ENCODE assay signal across 29 cellular contexts in the genomic region with DNA sequence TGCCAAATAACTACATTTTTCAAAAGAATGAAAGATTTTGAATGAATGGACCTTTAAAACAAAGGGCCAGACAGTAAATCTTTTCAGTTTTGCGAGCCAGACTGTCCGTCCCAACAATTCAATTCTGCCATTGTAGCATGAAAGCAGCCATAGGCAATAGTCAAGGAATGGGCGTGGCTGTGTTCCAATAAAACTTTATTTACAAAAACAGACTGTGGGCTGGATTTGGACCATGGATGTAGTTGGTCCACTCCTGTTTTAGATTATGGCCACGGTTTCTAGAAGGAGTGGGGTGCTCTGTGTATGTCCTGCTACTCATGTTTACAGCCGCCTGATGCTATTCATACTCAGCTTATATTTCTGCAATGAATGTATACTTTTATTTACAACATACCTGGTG.
"Had no signal": no experiment of that assay in that cellular context is flagged by ENCODE, and none has a peak within 500 bp of the region (broad histone marks: within the 10 kb centered on the region; RNA-seq: fewer than 3 reads in every experiment).

No MANE protein-coding gene starts in this region.

- H3K27me3 ChIP-seq: ascending aorta had no signal

- ATAC-seq: activated CD8-positive, alpha-beta T cell treated with anti-CD3 and anti-CD28 coated beads for 36 hours; activated T-cell treated with anti-CD3 and anti-CD28 coated beads, Interleukin-2, amount 50 U/mL, for 4 hours; activated T-helper 17 cell treated with anti-CD3 and anti-CD28 coated beads, Interleukin-2, amount 50 U/mL, for 72 hours; effector memory CD8-positive, alpha-beta T cell; gastroesophageal sphincter; heart right ventricle had no signal

- H3K36me3 ChIP-seq: ascending aorta, esophagus squamous epithelium, gastroesophageal sphincter, heart right ventricle had no signal

- H3K9me3 ChIP-seq: ascending aorta, esophagus squamous epithelium, gastroesophageal sphincter, heart right ventricle had no signal

- H3K27ac Mint-ChIP-seq: activated CD8-positive, alpha-beta T cell treated with anti-CD3 and anti-CD28 coated beads for 36 hours; activated naive CD8-positive, alpha-beta T cell treated with anti-CD3 and anti-CD28 coated beads for 36 hours; activated T-helper 17 cell treated with anti-CD3 and anti-CD28 coated beads, Interleukin-2, amount 50 U/mL, for 72 hours; brain; effector memory CD8-positive, alpha-beta T cell had no signal

- H3K4me1 Mint-ChIP-seq: activated naive CD8-positive, alpha-beta T cell treated with anti-CD3 and anti-CD28 coated beads for 36 hours; activated T-helper 17 cell treated with anti-CD3 and anti-CD28 coated beads, Interleukin-2, amount 50 U/mL, for 72 hours; central memory CD8-positive, alpha-beta T cell had no signal

- H3K79me2 ChIP-seq: hepatocyte had no signal

- H3K9me3 Mint-ChIP-seq: activated CD8-positive, alpha-beta T cell treated with anti-CD3 and anti-CD28 coated beads for 36 hours; activated naive CD8-positive, alpha-beta T cell treated with anti-CD3 and anti-CD28 coated beads for 36 hours; activated T-cell treated with anti-CD3 and anti-CD28 coated beads, Interleukin-2, amount 50 U/mL, for 4 hours; activated T-helper 17 cell treated with anti-CD3 and anti-CD28 coated beads, Interleukin-2, amount 50 U/mL, for 72 hours; central memory CD8-positive, alpha-beta T cell; effector memory CD8-positive, alpha-beta T cell had no signal

- H3K4me1 ChIP-seq: ascending aorta, heart right ventricle had no signal

- DNase-seq: activated CD4-positive, alpha-beta T cell treated with anti-CD3 and anti-CD28 coated beads for 4 hours; activated CD4-positive, alpha-beta T cell treated with anti-CD3 and anti-CD28 coated beads, Interleukin-2, amount 50 U/mL, for 1 hour; activated CD4-positive, alpha-beta T cell treated with anti-CD3 and anti-CD28 coated beads, Interleukin-2, amount 50 U/mL, for 48 hours; activated CD4-positive, CD25-positive, alpha-beta regulatory T cell; activated CD4-positive, CD25-positive, alpha-beta regulatory T cell treated with anti-CD3 and anti-CD28 coated beads, Interleukin-2, amount 50 U/mL, for 72 hours; activated CD8-positive, alpha-beta memory T cell treated with anti-CD3 and anti-CD28 coated beads for 24 hours; activated CD8-positive, alpha-beta T cell treated with anti-CD3 and anti-CD28 coated beads for 36 hours; activated effector memory CD4-positive, alpha-beta T cell treated with Interleukin-2 at 50 U/mL for 16 hours; activated gamma-delta T cell treated with Interleukin-2 at 50 U/mL for 16 hours; activated naive CD4-positive, alpha-beta T cell treated with anti-CD3 and anti-CD28 coated beads, Interleukin-2, amount 50 U/mL, for 16 hours; activated naive CD4-positive, alpha-beta T cell treated with Interleukin-2 at 50 U/mL for 16 hours; activated naive CD8-positive, alpha-beta T cell treated with anti-CD3 and anti-CD28 coated beads for 36 hours; activated T-cell treated with anti-CD3 and anti-CD28 coated beads, Interleukin-2, amount 50 U/mL, for 4 hours; cortex of kidney; dermis blood vessel endothelial cell; effector CD4-positive, alpha-beta T cell; effector memory CD8-positive, alpha-beta T cell; erythroblast; esophagus squamous epithelium; foreskin melanocyte; heart right ventricle; T-helper 2 cell had no signal

- H3K27ac ChIP-seq: ascending aorta, esophagus squamous epithelium, gastroesophageal sphincter, heart right ventricle, hepatocyte had no signal

- H2AFZ ChIP-seq: hepatocyte had no signal

- H3K36me3 Mint-ChIP-seq: activated naive CD8-positive, alpha-beta T cell treated with anti-CD3 and anti-CD28 coated beads for 36 hours; brain had no signal

- H3K4me3 ChIP-seq: ascending aorta, esophagus squamous epithelium, gastroesophageal sphincter, heart right ventricle, hepatocyte had no signal

- FAIRE-seq: bronchial epithelial cell had no signal

- H3K4me2 ChIP-seq: hepatocyte had no signal

- H3K4me3 Mint-ChIP-seq: activated CD8-positive, alpha-beta T cell treated with anti-CD3 and anti-CD28 coated beads for 36 hours; activated naive CD8-positive, alpha-beta T cell treated with anti-CD3 and anti-CD28 coated beads for 36 hours; activated T-cell treated with anti-CD3 and anti-CD28 coated beads, Interleukin-2, amount 50 U/mL, for 4 hours; activated T-helper 17 cell treated with anti-CD3 and anti-CD28 coated beads, Interleukin-2, amount 50 U/mL, for 72 hours; brain; central memory CD8-positive, alpha-beta T cell; effector memory CD8-positive, alpha-beta T cell had no signal
